In the genomic region with DNA sequence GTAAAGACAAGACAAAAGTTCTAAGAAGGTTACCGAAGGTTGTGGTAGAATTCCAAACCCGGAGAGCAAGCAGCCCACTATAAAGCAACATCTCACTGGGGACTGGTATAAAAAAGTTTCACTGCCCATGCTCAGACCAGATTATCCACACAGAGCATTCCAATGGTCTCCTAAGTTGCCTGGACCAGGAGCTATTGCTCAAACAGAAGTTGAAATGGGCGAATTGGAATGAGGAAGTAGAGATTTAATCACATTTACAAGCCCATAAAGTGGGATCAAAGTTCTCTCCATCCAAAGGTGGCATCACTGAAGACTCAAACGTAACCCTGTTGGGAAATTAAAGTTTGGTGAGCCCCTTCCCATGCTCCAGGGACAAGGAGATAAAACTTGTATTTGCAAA, we compare ENCODE assay signal across 1 cellular context.
TF ChIP-seq lines count a peak whose summit lies in the region.

No MANE protein-coding gene starts in this region.

TF ChIP-seq in HepG2, 621 proteins besides CTCF, POLR2A, EP300 and RAD21:
- no peak for TF ChIP-seq ARNTL (CRISPR knock-in tag; IDR thresholded peaks at IDR 0.05)
- no peak for TF ChIP-seq SAP130 (CRISPR knock-in tag; IDR thresholded peaks at IDR 0.05; ENCODE audit: low read depth)
- 0 out of 2 replicates have a peak, but pooled peaks have one; percentile 37 for TF ChIP-seq CEBPB (IDR thresholded peaks at IDR 0.05; ENCODE audit: borderline replicate concordance, low read depth, low read length)
- TF ChIP-seq, protein P1, sequence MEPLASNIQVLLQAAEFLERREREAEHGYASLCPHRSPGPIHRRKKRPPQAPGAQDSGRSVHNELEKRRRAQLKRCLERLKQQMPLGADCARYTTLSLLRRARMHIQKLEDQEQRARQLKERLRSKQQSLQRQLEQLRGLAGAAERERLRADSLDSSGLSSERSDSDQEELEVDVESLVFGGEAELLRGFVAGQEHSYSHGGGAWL (CRISPR knock-in tag; IDR thresholded peaks at IDR 0.05) = no peak
- TF ChIP-seq, protein P2, sequence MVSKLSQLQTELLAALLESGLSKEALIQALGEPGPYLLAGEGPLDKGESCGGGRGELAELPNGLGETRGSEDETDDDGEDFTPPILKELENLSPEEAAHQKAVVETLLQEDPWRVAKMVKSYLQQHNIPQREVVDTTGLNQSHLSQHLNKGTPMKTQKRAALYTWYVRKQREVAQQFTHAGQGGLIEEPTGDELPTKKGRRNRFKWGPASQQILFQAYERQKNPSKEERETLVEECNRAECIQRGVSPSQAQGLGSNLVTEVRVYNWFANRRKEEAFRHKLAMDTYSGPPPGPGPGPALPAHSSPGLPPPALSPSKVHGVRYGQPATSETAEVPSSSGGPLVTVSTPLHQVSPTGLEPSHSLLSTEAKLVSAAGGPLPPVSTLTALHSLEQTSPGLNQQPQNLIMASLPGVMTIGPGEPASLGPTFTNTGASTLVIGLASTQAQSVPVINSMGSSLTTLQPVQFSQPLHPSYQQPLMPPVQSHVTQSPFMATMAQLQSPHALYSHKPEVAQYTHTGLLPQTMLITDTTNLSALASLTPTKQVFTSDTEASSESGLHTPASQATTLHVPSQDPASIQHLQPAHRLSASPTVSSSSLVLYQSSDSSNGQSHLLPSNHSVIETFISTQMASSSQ (IDR thresholded peaks at IDR 0.05; ENCODE audit: low read depth) = no peak
- TF ChIP-seq, protein P2 (CRISPR knock-in tag; IDR thresholded peaks at IDR 0.05; ENCODE audit: borderline replicate concordance) = no peak
- no peak for TF ChIP-seq HOXA3 (CRISPR knock-in tag; IDR thresholded peaks at IDR 0.05)
- TF ChIP-seq, protein P3, sequence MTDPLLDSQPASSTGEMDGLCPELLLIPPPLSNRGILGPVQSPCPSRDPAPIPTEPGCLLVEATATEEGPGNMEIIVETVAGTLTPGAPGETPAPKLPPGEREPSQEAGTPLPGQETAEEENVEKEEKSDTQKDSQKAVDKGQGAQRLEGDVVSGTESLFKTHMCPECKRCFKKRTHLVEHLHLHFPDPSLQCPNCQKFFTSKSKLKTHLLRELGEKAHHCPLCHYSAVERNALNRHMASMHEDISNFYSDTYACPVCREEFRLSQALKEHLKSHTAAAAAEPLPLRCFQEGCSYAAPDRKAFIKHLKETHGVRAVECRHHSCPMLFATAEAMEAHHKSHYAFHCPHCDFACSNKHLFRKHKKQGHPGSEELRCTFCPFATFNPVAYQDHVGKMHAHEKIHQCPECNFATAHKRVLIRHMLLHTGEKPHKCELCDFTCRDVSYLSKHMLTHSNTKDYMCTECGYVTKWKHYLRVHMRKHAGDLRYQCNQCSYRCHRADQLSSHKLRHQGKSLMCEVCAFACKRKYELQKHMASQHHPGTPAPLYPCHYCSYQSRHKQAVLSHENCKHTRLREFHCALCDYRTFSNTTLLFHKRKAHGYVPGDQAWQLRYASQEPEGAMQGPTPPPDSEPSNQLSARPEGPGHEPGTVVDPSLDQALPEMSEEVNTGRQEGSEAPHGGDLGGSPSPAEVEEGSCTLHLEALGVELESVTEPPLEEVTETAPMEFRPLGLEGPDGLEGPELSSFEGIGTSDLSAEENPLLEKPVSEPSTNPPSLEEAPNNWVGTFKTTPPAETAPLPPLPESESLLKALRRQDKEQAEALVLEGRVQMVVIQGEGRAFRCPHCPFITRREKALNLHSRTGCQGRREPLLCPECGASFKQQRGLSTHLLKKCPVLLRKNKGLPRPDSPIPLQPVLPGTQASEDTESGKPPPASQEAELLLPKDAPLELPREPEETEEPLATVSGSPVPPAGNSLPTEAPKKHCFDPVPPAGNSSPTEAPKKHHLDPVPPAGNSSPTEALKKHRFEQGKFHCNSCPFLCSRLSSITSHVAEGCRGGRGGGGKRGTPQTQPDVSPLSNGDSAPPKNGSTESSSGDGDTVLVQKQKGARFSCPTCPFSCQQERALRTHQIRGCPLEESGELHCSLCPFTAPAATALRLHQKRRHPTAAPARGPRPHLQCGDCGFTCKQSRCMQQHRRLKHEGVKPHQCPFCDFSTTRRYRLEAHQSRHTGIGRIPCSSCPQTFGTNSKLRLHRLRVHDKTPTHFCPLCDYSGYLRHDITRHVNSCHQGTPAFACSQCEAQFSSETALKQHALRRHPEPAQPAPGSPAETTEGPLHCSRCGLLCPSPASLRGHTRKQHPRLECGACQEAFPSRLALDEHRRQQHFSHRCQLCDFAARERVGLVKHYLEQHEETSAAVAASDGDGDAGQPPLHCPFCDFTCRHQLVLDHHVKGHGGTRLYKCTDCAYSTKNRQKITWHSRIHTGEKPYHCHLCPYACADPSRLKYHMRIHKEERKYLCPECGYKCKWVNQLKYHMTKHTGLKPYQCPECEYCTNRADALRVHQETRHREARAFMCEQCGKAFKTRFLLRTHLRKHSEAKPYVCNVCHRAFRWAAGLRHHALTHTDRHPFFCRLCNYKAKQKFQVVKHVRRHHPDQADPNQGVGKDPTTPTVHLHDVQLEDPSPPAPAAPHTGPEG (CRISPR knock-in tag; IDR thresholded peaks at IDR 0.05) = no peak
- no peak for TF ChIP-seq HNF4A (CRISPR knock-in tag; IDR thresholded peaks at IDR 0.05)
- TF ChIP-seq CEBPG (CRISPR knock-in tag; IDR thresholded peaks at IDR 0.05) = 0 out of 2 replicates have a peak, but pooled peaks have one; percentile 21
- TF ChIP-seq, protein P4, sequence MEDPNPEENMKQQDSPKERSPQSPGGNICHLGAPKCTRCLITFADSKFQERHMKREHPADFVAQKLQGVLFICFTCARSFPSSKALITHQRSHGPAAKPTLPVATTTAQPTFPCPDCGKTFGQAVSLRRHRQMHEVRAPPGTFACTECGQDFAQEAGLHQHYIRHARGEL (CRISPR knock-in tag; IDR thresholded peaks at IDR 0.05) = no peak
- TF ChIP-seq ZNF761 (CRISPR knock-in tag; conservative IDR thresholded peaks at IDR 0.05) = no peak
- TF ChIP-seq ZNF569 (CRISPR knock-in tag; IDR thresholded peaks at IDR 0.05; ENCODE audit: borderline replicate concordance) = no peak
- TF ChIP-seq PRMT3 (CRISPR knock-in tag; IDR thresholded peaks at IDR 0.05; ENCODE audit: borderline replicate concordance, low read depth) = no peak
- no peak for TF ChIP-seq ZFAT (CRISPR knock-in tag; conservative IDR thresholded peaks at IDR 0.05)
- TF ChIP-seq ZNF510 (CRISPR knock-in tag; IDR thresholded peaks at IDR 0.05; ENCODE audit: low read depth) = no peak
- no peak for TF ChIP-seq ZSCAN9 (CRISPR knock-in tag; IDR thresholded peaks at IDR 0.05; ENCODE audit: borderline replicate concordance)
- peak; percentile 62; the same call in 1 of the 2 replicates for TF ChIP-seq ELF3 (CRISPR knock-in tag; IDR thresholded peaks at IDR 0.05)
- TF ChIP-seq, protein P5, sequence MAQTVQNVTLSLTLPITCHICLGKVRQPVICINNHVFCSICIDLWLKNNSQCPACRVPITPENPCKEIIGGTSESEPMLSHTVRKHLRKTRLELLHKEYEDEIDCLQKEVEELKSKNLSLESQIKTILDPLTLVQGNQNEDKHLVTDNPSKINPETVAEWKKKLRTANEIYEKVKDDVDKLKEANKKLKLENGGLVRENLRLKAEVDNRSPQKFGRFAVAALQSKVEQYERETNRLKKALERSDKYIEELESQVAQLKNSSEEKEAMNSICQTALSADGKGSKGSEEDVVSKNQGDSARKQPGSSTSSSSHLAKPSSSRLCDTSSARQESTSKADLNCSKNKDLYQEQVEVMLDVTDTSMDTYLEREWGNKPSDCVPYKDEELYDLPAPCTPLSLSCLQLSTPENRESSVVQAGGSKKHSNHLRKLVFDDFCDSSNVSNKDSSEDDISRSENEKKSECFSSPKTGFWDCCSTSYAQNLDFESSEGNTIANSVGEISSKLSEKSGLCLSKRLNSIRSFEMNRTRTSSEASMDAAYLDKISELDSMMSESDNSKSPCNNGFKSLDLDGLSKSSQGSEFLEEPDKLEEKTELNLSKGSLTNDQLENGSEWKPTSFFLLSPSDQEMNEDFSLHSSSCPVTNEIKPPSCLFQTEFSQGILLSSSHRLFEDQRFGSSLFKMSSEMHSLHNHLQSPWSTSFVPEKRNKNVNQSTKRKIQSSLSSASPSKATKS (CRISPR knock-in tag; IDR thresholded peaks at IDR 0.05) = no peak
- peak; percentile 10 for TF ChIP-seq TEAD3 (CRISPR knock-in tag; optimal IDR thresholded peaks at IDR 0.05; ENCODE audit: borderline replicate concordance)
- no peak for TF ChIP-seq ZFX (CRISPR knock-in tag; IDR thresholded peaks at IDR 0.05; ENCODE audit: low read depth)
